ENCODE assay signal across 3 cellular contexts in the genomic region with DNA sequence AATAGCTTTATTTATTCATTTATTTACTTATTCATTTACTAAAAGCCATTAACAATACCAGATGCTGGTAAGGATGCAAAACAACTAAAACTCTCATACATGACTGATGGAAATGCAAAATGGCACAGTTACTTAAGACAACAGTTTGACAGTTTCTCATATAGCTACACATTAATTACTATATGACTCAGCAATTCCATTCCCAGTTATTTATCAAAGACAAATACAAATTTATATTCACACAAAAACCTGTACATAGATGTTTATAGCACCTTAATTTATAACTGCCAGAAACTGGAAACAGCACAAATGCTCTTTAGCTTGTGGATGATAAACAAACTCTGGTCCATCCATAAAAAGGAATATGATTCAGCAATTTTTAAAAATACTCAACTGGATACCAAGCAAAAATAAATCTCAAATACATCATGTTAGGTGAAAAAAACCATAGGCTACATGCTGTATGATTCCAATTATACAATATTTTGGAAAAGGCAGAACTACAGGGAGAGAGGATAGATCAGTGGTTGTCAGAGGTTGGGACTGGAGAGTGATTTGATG.
TF ChIP-seq lines count a peak whose summit lies in the region.

No MANE protein-coding gene starts in this region.

TF ChIP-seq in A549, 52 proteins besides CTCF, POLR2A, EP300 and RAD21:
- TF ChIP-seq ZSCAN20 (CRISPR knock-in tag; IDR thresholded peaks at IDR 0.05) (no peak), MAFK (IDR thresholded peaks at IDR 0.05; ENCODE audit: partially characterized antibody) (peak; percentile 87), NFE2L2 (conservative IDR thresholded peaks at IDR 0.05; ENCODE audit: low read length) (peak; percentile 33), FOSB (CRISPR knock-in tag; IDR thresholded peaks at IDR 0.05) (no peak), MYC (IDR thresholded peaks at IDR 0.05; ENCODE audit: borderline replicate concordance, low read length) (no peak)
TF ChIP-seq in A549: peak in this region for 2.

TF ChIP-seq in IMR-90, 13 proteins besides CTCF, POLR2A, EP300 and RAD21:
- TF ChIP-seq MAFK (IDR thresholded peaks at IDR 0.05; ENCODE audit: low read depth, low read length) = peak; percentile 22; the same call in 1 of the 2 replicates
- TF ChIP-seq RCOR1 (IDR thresholded peaks at IDR 0.05; ENCODE audit: insufficient replicate concordance, low read length) = no peak
- peak; percentile 60 for TF ChIP-seq NFE2L2 (IDR thresholded peaks at IDR 0.05; ENCODE audit: low read depth, low read length)
- no peak for TF ChIP-seq CEBPB (IDR thresholded peaks at IDR 0.05; ENCODE audit: low read depth, low read length)

TF ChIP-seq in K562, 482 proteins besides CTCF, POLR2A, EP300 and RAD21:
- TF ChIP-seq C11orf30 (IDR thresholded peaks at IDR 0.05; ENCODE audit: low read depth) (peak; percentile 57), MAFF (IDR thresholded peaks at IDR 0.05; ENCODE audit: low read length) (0 out of 2 replicates have a peak, but pooled peaks have one; percentile 38), NFE2 (IDR thresholded peaks at IDR 0.05; ENCODE audit: low read depth) (peak; percentile 47; the same call in 1 of the 2 replicates), ZNF316 (IDR thresholded peaks at IDR 0.05) (peak; percentile 71), ZNF146 (CRISPR knock-in tag; IDR thresholded peaks at IDR 0.05; ENCODE audit: unreplicated experiment) (no peak), NUFIP1 (IDR thresholded peaks at IDR 0.05; ENCODE audit: partially characterized antibody) (no peak), KDM4B (IDR thresholded peaks at IDR 0.05; ENCODE audit: borderline replicate concordance in 2 of 2, low read depth in 1 of 2) (no peak), MAFG (tag; conservative IDR thresholded peaks at IDR 0.05) (peak; percentile 47)
- TF ChIP-seq, protein P1, sequence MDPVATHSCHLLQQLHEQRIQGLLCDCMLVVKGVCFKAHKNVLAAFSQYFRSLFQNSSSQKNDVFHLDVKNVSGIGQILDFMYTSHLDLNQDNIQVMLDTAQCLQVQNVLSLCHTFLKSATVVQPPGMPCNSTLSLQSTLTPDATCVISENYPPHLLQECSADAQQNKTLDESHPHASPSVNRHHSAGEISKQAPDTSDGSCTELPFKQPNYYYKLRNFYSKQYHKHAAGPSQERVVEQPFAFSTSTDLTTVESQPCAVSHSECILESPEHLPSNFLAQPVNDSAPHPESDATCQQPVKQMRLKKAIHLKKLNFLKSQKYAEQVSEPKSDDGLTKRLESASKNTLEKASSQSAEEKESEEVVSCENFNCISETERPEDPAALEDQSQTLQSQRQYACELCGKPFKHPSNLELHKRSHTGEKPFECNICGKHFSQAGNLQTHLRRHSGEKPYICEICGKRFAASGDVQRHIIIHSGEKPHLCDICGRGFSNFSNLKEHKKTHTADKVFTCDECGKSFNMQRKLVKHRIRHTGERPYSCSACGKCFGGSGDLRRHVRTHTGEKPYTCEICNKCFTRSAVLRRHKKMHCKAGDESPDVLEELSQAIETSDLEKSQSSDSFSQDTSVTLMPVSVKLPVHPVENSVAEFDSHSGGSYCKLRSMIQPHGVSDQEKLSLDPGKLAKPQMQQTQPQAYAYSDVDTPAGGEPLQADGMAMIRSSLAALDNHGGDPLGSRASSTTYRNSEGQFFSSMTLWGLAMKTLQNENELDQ (CRISPR knock-in tag; IDR thresholded peaks at IDR 0.05; ENCODE audit: borderline replicate concordance) = no peak
